Comparison of ENCODE assay signal across 32 cellular contexts in the genomic region with DNA sequence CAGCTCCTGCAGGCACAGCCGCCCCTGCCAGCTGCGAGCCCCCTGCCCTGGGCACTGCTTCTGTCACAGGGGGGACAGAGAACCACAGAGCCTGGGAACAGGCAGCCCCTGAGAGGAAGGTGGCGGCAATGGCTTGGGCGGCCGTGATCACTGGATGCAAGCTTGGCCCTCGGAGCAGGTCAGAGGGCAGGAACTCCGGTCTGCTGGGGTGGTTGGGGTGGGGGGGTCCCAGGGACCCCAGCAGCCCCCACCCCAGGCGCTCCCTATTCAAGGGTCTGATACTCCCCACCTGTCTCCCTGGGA. TPM values are rescaled to one million over a fixed set of nuclear protein-coding genes. Genes with fewer than 3 reads are reported as not detected.
DNase-seq lines count a peak whose midpoint lies in the region; ATAC-seq and TF ChIP-seq lines count a peak whose summit lies in the region.
"Had no signal": no experiment of that assay in that cellular context is flagged by ENCODE, and none has a peak within 500 bp of the region (broad histone marks: within the 10 kb centered on the region; RNA-seq: fewer than 3 reads in every experiment).

No MANE protein-coding gene starts in this region.

- H3K9me3 Mint-ChIP-seq in T-helper 2 cell treated with Interferon-gamma antibody and Interleukin-4, amounts not matched to agents 5 μg/mL and 100 μg/mL, for 36 hours, result no peaks in the 10 kb centered on the region
- no peaks in the 10 kb centered on the region for H3K9me3 Mint-ChIP-seq in stimulated activated memory B cell treated with anti-CD40 and anti-IgM and Interleukin-4, amounts not matched to agents 10 μg/mL and 1 μg/mL and 100 μg/mL, for 72 hours
- H3K9me3 Mint-ChIP-seq: CD8-positive, alpha-beta memory T cell; effector memory CD8-positive, alpha-beta T cell; T-cell had no signal

- H3K18ac ChIP-seq in mesenchymal stem cell (ENCODE audit: low read depth in 1 of 2, low read length in 2 of 2), result no peak overlapping the region

- peaks cover 12% of the 10 kb centered on the region for H3K4me1 Mint-ChIP-seq in T-helper 2 cell treated with Interferon-gamma antibody and Interleukin-4, amounts not matched to agents 5 μg/mL and 100 μg/mL, for 36 hours (ENCODE audit: low read depth)
- peaks cover 40% of the 10 kb centered on the region for H3K4me1 Mint-ChIP-seq in stimulated activated memory B cell treated with anti-CD40 and anti-IgM and Interleukin-4, amounts not matched to agents 10 μg/mL and 1 μg/mL and 100 μg/mL, for 72 hours

- H3K9ac ChIP-seq in HCT116 (ENCODE audit: low read length) (no peak overlapping the region), mesenchymal stem cell (ENCODE audit: low read length) (no peak overlapping the region)
- H3K9ac ChIP-seq: KMS-11 had no signal

- H2BK15ac ChIP-seq in mesenchymal stem cell (ENCODE audit: low read depth, poor library complexity, severe bottlenecking), result no peak overlapping the region

- WGBS in mesenchymal stem cell, result 99% methylated on average over 8 of the region's 8 CpGs

- H2BK120ac ChIP-seq in mesenchymal stem cell (ENCODE audit: low read depth, low read length), result peak overlapping the region; percentile 0

- H3K79me1 ChIP-seq in mesenchymal stem cell (replicated peaks; ENCODE audit: low read length, poor library complexity, severe bottlenecking), result peaks cover 14% of the 10 kb centered on the region

- RAD21 ChIA-PET in HCT116 (lab: Charles Lee; ENCODE audit: low non-redundant PET in 1 of 2, low total read pairs in 2 of 2, uncharacterized antibody in 2 of 2, unreplicated experiment in 2 of 2), result no interaction called here

- peak overlapping the region; percentile 35 for H4K91ac ChIP-seq in mesenchymal stem cell (ENCODE audit: low read length)

- POLR2A ChIA-PET in HCT116 (lab: Charles Lee), result no interaction called here

- H3K36me3 Mint-ChIP-seq in T-helper 2 cell treated with Interferon-gamma antibody and Interleukin-4, amounts not matched to agents 5 μg/mL and 100 μg/mL, for 36 hours (ENCODE audit: low read depth), result peaks cover 20% of the 10 kb centered on the region
- H3K36me3 Mint-ChIP-seq in stimulated activated memory B cell treated with anti-CD40 and anti-IgM and Interleukin-4, amounts not matched to agents 10 μg/mL and 1 μg/mL and 100 μg/mL, for 72 hours, result peaks cover 33% of the 10 kb centered on the region

- no peak for TF ChIP-seq CTCF in HCT116 (IDR thresholded peaks at IDR 0.05 in 2 of 3, conservative IDR thresholded peaks at IDR 0.05 in 1 of 3; ENCODE audit: borderline replicate concordance in 1 of 3, insufficient read depth in 1 of 3, low read depth in 2 of 3, low read length in 2 of 3)

- no peak for TF ChIP-seq RAD21 in HCT116 (IDR thresholded peaks at IDR 0.05; ENCODE audit: low read depth)

- no peak overlapping the region for H3K4me3 Mint-ChIP-seq in T-helper 2 cell treated with Interferon-gamma antibody and Interleukin-4, amounts not matched to agents 5 μg/mL and 100 μg/mL, for 36 hours
- no peak overlapping the region for H3K4me3 Mint-ChIP-seq in stimulated activated memory B cell treated with anti-CD40 and anti-IgM and Interleukin-4, amounts not matched to agents 10 μg/mL and 1 μg/mL and 100 μg/mL, for 72 hours

- H3K4me3 ChIP-seq in HCT116 (replicated peaks in 1 of 2; ENCODE audit: low read depth in 1 of 2, low read length in 2 of 2) (no peak overlapping the region), mesenchymal stem cell (ENCODE audit: insufficient read depth in 1 of 2, low read depth in 1 of 2, low read length in 2 of 2) (no peak overlapping the region)
- H3K4me3 ChIP-seq: right atrium auricular region, tibial nerve had no signal

- CTCF ChIA-PET in HCT116 (lab: Charles Lee), result no interaction called here

- H3K4ac ChIP-seq in mesenchymal stem cell (ENCODE audit: low read depth in 1 of 2, low read length in 2 of 2), result no peak overlapping the region

- H3K9me2 ChIP-seq in HCT116 (ENCODE audit: insufficient read depth), result no peaks in the 10 kb centered on the region

- H2BK12ac ChIP-seq in mesenchymal stem cell (ENCODE audit: low read length in 2 of 2), result peak overlapping the region in 1 of 2 experiments; percentile 31

- H3K79me2 ChIP-seq in HCT116 (ENCODE audit: insufficient read depth, low read length), result peaks cover 30% of the 10 kb centered on the region

- no peak for TF ChIP-seq POLR2A in HCT116 (IDR thresholded peaks at IDR 0.05; ENCODE audit: borderline replicate concordance, extremely low read depth, insufficient read depth, insufficient read length)

- no peaks in the 10 kb centered on the region for H3K27me3 Mint-ChIP-seq in T-helper 2 cell treated with Interferon-gamma antibody and Interleukin-4, amounts not matched to agents 5 μg/mL and 100 μg/mL, for 36 hours (ENCODE audit: low read depth)
- H3K27me3 Mint-ChIP-seq in stimulated activated memory B cell treated with anti-CD40 and anti-IgM and Interleukin-4, amounts not matched to agents 10 μg/mL and 1 μg/mL and 100 μg/mL, for 72 hours, result no peaks in the 10 kb centered on the region
- H3K27me3 Mint-ChIP-seq: effector memory CD8-positive, alpha-beta T cell; T-cell had no signal

- H3K9me3 ChIP-seq in HCT116 (ENCODE audit: control insufficient read depth in 1 of 2, insufficient read depth in 1 of 2, low read depth in 1 of 2, low read length in 2 of 2), result no peaks in the 10 kb centered on the region
- H3K9me3 ChIP-seq in mesenchymal stem cell (ENCODE audit: control insufficient read depth, low read length), result no peaks in the 10 kb centered on the region
- H3K9me3 ChIP-seq: right atrium auricular region, tibial nerve had no signal

- H3K27ac ChIP-seq in HCT116 (ENCODE audit: low read depth, low read length) (peak overlapping the region; percentile 86; the same call in 1 of the 2 replicates), mesenchymal stem cell (ENCODE audit: low read length, poor library complexity, severe bottlenecking) (no peak overlapping the region)
- H3K27ac ChIP-seq: 22Rv1 had no signal

- H4K20me1 ChIP-seq in HCT116 (ENCODE audit: insufficient read depth), result no peaks in the 10 kb centered on the region

- H2BK5ac ChIP-seq in mesenchymal stem cell (ENCODE audit: low read depth, low read length, poor library complexity, severe bottlenecking), result no peak overlapping the region

- H4K8ac ChIP-seq in mesenchymal stem cell (ENCODE audit: low read length), result no peak overlapping the region

- H3K4me2 ChIP-seq in HCT116 (ENCODE audit: low read length) (no peak overlapping the region), mesenchymal stem cell (ENCODE audit: low read length, poor library complexity, severe bottlenecking) (no peak overlapping the region)

- H3K23ac ChIP-seq in mesenchymal stem cell (ENCODE audit: low read length in 2 of 2), result no peak overlapping the region

- no peak overlapping the region for H3K14ac ChIP-seq in mesenchymal stem cell (ENCODE audit: low read length in 2 of 2)

- peak overlapping the region; percentile 26 for H3K27ac Mint-ChIP-seq in T-helper 2 cell treated with Interferon-gamma antibody and Interleukin-4, amounts not matched to agents 5 μg/mL and 100 μg/mL, for 36 hours
- peak overlapping the region; percentile 85 for H3K27ac Mint-ChIP-seq in stimulated activated memory B cell treated with anti-CD40 and anti-IgM and Interleukin-4, amounts not matched to agents 10 μg/mL and 1 μg/mL and 100 μg/mL, for 72 hours

- H2AFZ ChIP-seq in HCT116 (ENCODE audit: low read depth, low read length, poor library complexity, severe bottlenecking) (no peak overlapping the region), mesenchymal stem cell (ENCODE audit: low read depth, low read length) (no peak overlapping the region)

- peaks cover 6 to 10% of the 10 kb centered on the region in 2 experiments; a peak in 1 of 4 replicates for H3K36me3 ChIP-seq in HCT116 (ENCODE audit: control insufficient read depth in 1 of 2, insufficient read depth in 2 of 2, low read length in 2 of 2)
- H3K36me3 ChIP-seq in mesenchymal stem cell (ENCODE audit: control insufficient read depth in 1 of 2, insufficient read depth in 2 of 2, low read depth in 1 of 2, low read length in 2 of 2), result peaks cover 42 to 63% of the 10 kb centered on the region in 2 experiments

- H3K27me3 ChIP-seq in HCT116 (ENCODE audit: insufficient read depth, low read length) (no peaks in the 10 kb centered on the region), mesenchymal stem cell (ENCODE audit: control insufficient read depth in 1 of 2, insufficient read depth in 1 of 2, low read length in 2 of 2) (no peaks in the 10 kb centered on the region)
- H3K27me3 ChIP-seq: right atrium auricular region, tibial nerve had no signal

- intact Hi-C loops in HCT116 (cut with micrococcal nuclease) (loop anchor here (5.0 kb wide), 1 partner anchor 200 kb away; a partner anchor contains a TSS), Right ventricle myocardium superior (cut with DNase I) (no loop called here)

- H3K4me1 ChIP-seq in HCT116 (ENCODE audit: control insufficient read depth in 1 of 2, insufficient read depth in 2 of 2, low read length in 2 of 2) (peaks cover 16 to 26% of the 10 kb centered on the region in 2 experiments), mesenchymal stem cell (ENCODE audit: control insufficient read depth, insufficient read depth, low read depth, low read length) (peaks cover 54% of the 10 kb centered on the region)

- H2AK5ac ChIP-seq in mesenchymal stem cell (ENCODE audit: low read length, severe bottlenecking), result no peak overlapping the region

- no peak for ATAC-seq in HCT116
- no peak for ATAC-seq in stimulated activated memory B cell treated with anti-CD40 and anti-IgM and Interleukin-4, amounts not matched to agents 10 μg/mL and 1 μg/mL and 100 μg/mL, for 72 hours
- no peak for ATAC-seq in Right ventricle myocardium superior (ENCODE audit: poor library complexity)
- ATAC-seq: effector memory CD8-positive, alpha-beta T cell; GM12878; left cardiac atrium; T-cell had no signal

- DNase-seq in T-helper 2 cell treated with Interferon-gamma antibody and Interleukin-4, amounts not matched to agents 5 μg/mL and 100 μg/mL, for 36 hours (ENCODE audit: low spot score), result no peak
- no peak for DNase-seq in T-helper 2 cell
- DNase-seq in HCT116 (ENCODE audit: low read depth, low spot score), result no peak
- DNase-seq in mesenchymal stem cell, result no peak
- DNase-seq in NCI-H524 treated with DMSO at 0.1 percent for 48 hours (lab: John Stamatoyannopoulos, UW), result no peak
- no peak for DNase-seq in cortex of kidney (lab: John Stamatoyannopoulos, UW)
- no peak for DNase-seq in Right ventricle myocardium superior
- DNase-seq: activated CD4-positive, alpha-beta T cell treated with anti-CD3 and anti-CD28 coated beads, Interleukin-2, amount 50 U/mL, for 48 hours; activated CD4-positive, CD25-positive, alpha-beta regulatory T cell; caudate nucleus; CD8-positive, alpha-beta memory T cell; DMS 273 treated with DMSO at 0.1 percent for 48 hours; effector memory CD8-positive, alpha-beta T cell; hypothalamus; left cardiac atrium; MM.1S; NCI-H1105 treated with DMSO at 0.1 percent for 48 hours; NCI-H187 treated with DMSO at 0.1 percent for 48 hours; NCI-H2171 treated with DMSO at 0.1 percent for 48 hours; NCI-H510A; posterior cingulate gyrus; RPMI8226; stimulated activated CD4-positive, alpha-beta T cell treated with anti-CD3 and anti-CD28 coated beads, Interleukin-2, amount 100 ng/mL, for 24 hours; T-cell had no signal

- BruUV-seq in HCT116 (replicated peaks; lab: Mats Ljungman, UMichigan), result no TSS peak

RNA-seq across cellular contexts. Expression of a gene that starts 1.9 kb away (rescaled TPM):
- 321 TPM for total RNA-seq in HCT116 (2021; ENCODE audit: unreplicated experiment)
- polyA plus RNA-seq in HCT116 (2012), result 329 and 359 TPM in 2 replicates
- 319 TPM for polyA plus RNA-seq in mesenchymal stem cell (2013, experiment 1 of 2)
- 325 TPM for polyA plus RNA-seq in mesenchymal stem cell (2013, experiment 2 of 2)
- 53.7 TPM for total RNA-seq in Right ventricle myocardium superior

RNA-seq across cellular contexts. Expression of a gene that starts 10.2 kb away (rescaled TPM):
- total RNA-seq in HCT116 (2021; ENCODE audit: unreplicated experiment) (119 TPM), Right ventricle myocardium superior (21.9 TPM)
- polyA plus RNA-seq in HCT116 (2012), result 97.0 and 141 TPM in 2 replicates
- polyA plus RNA-seq in mesenchymal stem cell (2013, experiment 1 of 2), result 120 TPM
- polyA plus RNA-seq in mesenchymal stem cell (2013, experiment 2 of 2), result 109 TPM

RNA-seq across cellular contexts. Expression of a gene that starts 14.3 kb away (rescaled TPM):
- not detected for total RNA-seq in HCT116 (2021; ENCODE audit: unreplicated experiment)
- 0.20 TPM in 1 of 2 replicates, not detected in the other for polyA plus RNA-seq in HCT116 (2012)
- polyA plus RNA-seq in mesenchymal stem cell (2013, experiment 1 of 2), result 0.12 TPM
- 0.11 TPM for polyA plus RNA-seq in mesenchymal stem cell (2013, experiment 2 of 2)
- not detected for total RNA-seq in Right ventricle myocardium superior
- total RNA-seq: GM12878, left cardiac atrium, lung microvascular endothelial cell, right atrium auricular region, SK-MEL-5, tibial nerve had no signal
- polyA plus RNA-seq: CD8-positive, alpha-beta memory T cell; GM12878 had no signal

RNA-seq across cellular contexts. Expression of a gene that starts 33.6 kb away (rescaled TPM):
- 2.2 TPM for total RNA-seq in HCT116 (2021; ENCODE audit: unreplicated experiment)
- 1.8 and 2.3 TPM in 2 replicates for polyA plus RNA-seq in HCT116 (2012)
- 0.06 TPM for polyA plus RNA-seq in mesenchymal stem cell (2013, experiment 1 of 2)
- polyA plus RNA-seq in mesenchymal stem cell (2013, experiment 2 of 2), result 0.10 TPM
- total RNA-seq in Right ventricle myocardium superior, result 3.0 TPM
- total RNA-seq: SK-MEL-5 had no signal

RNA-seq across cellular contexts. Expression of a gene that starts 53.5 kb away (rescaled TPM):
- total RNA-seq in HCT116 (2021; ENCODE audit: unreplicated experiment), result 39.4 TPM
- polyA plus RNA-seq in HCT116 (2012), result 21.5 and 22.1 TPM in 2 replicates
- polyA plus RNA-seq in mesenchymal stem cell (2013, experiment 1 of 2), result 12.6 TPM
- 10.8 TPM for polyA plus RNA-seq in mesenchymal stem cell (2013, experiment 2 of 2)
- total RNA-seq in Right ventricle myocardium superior, result 14.6 TPM
